ENCODE assay signal across 3 cellular contexts in the genomic region with DNA sequence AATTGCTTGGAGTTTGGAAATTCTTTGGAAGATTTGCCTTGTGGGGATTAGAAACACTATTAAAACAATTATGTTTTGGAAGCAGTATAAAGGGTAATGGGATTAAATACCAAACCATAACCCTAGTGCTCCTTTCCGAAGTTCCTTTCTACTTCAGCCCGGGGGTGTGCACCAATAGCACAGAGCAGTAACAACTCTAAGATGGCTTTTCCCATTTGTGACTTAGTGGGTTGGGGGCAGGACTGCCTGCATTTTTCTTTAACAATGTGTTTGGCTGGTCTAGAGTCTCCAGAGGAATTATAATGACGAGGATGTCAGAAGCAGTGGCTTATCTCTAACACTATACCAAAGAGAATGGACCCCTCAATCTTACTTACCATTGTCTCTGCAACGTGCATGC.
"Had no signal": no experiment of that assay in that cellular context is flagged by ENCODE, and none has a peak within 500 bp of the region (broad histone marks: within the 10 kb centered on the region; RNA-seq: fewer than 3 reads in every experiment).

No MANE protein-coding gene starts in this region.

- ATAC-seq: GM12878 had no signal

- H3K4me3 ChIP-seq: GM12878 had no signal

- DNase-seq: GDM1, GF-D8 had no signal
